8 cellular contexts compared by ENCODE assay signal in the genomic region with DNA sequence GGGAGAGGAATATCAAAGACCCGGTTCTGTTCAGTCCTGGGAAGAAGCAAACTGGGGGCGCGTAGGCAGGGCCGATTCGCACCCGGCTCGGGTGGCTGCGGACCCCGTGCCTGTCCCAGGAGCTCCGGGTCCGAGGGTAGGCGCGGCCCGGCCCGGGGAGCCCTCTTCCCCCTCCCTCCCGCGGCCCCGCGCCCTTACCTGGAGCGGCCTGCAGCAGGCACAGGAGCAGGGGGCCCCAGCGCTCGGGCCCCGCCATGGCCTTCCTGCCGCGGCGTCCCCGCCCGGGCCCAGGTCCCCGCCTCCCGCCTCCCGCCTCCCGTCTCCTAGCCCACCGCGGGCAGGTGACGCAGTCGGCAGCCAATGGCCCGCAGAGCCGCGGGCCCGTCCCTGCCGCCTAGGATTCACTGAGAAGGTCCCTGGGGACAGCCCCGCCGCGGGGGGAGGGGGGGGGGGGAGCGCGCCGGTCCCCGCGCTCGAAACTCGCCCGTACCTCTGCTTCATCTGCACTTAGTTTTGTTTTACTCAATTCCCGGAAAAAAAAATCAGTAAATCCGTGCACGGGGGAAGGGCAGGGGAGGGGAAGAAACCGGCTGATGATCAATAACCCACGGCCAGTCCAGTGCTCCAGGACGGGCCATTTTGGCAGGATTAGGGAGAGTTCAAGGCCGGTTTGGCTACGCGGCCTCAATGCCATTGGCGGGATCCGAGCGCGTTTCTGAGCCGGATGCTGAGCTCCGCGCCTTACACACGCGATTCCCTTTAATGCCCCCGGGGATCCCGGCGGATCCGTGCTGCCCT. TPM values are rescaled to one million over a fixed set of nuclear protein-coding genes. Genes with fewer than 3 reads are reported as not detected.
DNase-seq lines count a peak whose midpoint lies in the region; ATAC-seq and TF ChIP-seq lines count a peak whose summit lies in the region.

A gene (minus strand): TSS at position 297 of the 798 bp plus-strand sequence. CDS start 41 bp downstream, at position 256.

- peak within 1 kb of the TSS; percentile 72 for H3K4me3 ChIP-seq in BLaER1
- H3K4me3 ChIP-seq in prostate gland, result peak within 1 kb of the TSS; percentile 43 to 56
- H3K4me3 ChIP-seq in urinary bladder (ENCODE audit: low read depth, low read length), result peak within 1 kb of the TSS; percentile 49

- H3K4me2 ChIP-seq in BLaER1, result peak within 1 kb of the TSS; percentile 91

- peak; percentile 84 for TF ChIP-seq POLR2A in prostate gland (IDR thresholded peaks at IDR 0.05)

- POLR2A ChIA-PET in HEK293T (lab: Yijun Ruan, JAX), result interaction anchor here (0.7 to 1.7 kb wide), 2 partner anchors 35 to 37 kb away, joined by 5 to 6 read pairs; no protein-coding TSS in a partner anchor

- intact Hi-C loops in Right ventricle myocardium superior (cut with DNase I), result no loop called here
- intact Hi-C loops in prostate gland (cut with DNase I), result no loop called here

- DNase-seq in HEK293T (ENCODE audit: extremely low spot score) (peak; percentile 77), NOMO-1 treated with DMSO at 0.1 percent for 48 hours (lab: John Stamatoyannopoulos, UW; ENCODE audit: unreplicated experiment) (peak; percentile 36), activated gamma-delta T cell (lab: John Stamatoyannopoulos, UW) (peak; percentile 70), Right ventricle myocardium superior (peak; percentile 65), prostate gland (ENCODE audit: low spot score) (peak; percentile 88), HCEC 1CT (no peak)

- H3K36me3 ChIP-seq in BLaER1 (no peaks in the 10 kb centered on the region), prostate gland (no peaks in the 10 kb centered on the region), urinary bladder (ENCODE audit: insufficient read depth) (no peaks in the 10 kb centered on the region)

- H3K9me3 ChIP-seq in BLaER1 (no peaks in the 10 kb centered on the region; the same call in 1 of the 2 replicates), prostate gland (no peaks in the 10 kb centered on the region)

- TF ChIP-seq CTCF in prostate gland (IDR thresholded peaks at IDR 0.05), result no peak

- peak within 1 kb of the TSS; percentile 73 for H3K9ac ChIP-seq in BLaER1

- H3K27me3 ChIP-seq in BLaER1, result peaks cover 29% of the 10 kb centered on the region
- no peaks in the 10 kb centered on the region for H3K27me3 ChIP-seq in prostate gland (replicated peaks; ENCODE audit: insufficient read depth)

- H4K20me1 ChIP-seq in BLaER1, result no peaks in the 10 kb centered on the region

- H3K27ac ChIP-seq in BLaER1 (peak within 1 kb of the TSS; percentile 62), prostate gland (peak within 1 kb of the TSS; percentile 82 to 92), urinary bladder (ENCODE audit: low read depth) (peak within 1 kb of the TSS; percentile 59)

- WGBS in prostate gland, result 0% methylated on average over 39 of the region's 74 CpGs
- WGBS in urinary bladder, result 1% methylated on average over 74 of the region's 74 CpGs

- CTCF ChIA-PET in HEK293T (lab: Yijun Ruan, JAX), result interaction anchor here (0.9 to 1.2 kb wide), 2 partner anchors 8 to 37 kb away, joined by 3 to 7 read pairs; no protein-coding TSS in a partner anchor

- ATAC-seq in Right ventricle myocardium superior (ENCODE audit: poor library complexity), result peak; percentile 93

- H3K4me1 ChIP-seq in BLaER1 (peaks cover 80% of the 10 kb centered on the region), prostate gland (replicated peaks) (no peaks in the 10 kb centered on the region), urinary bladder (ENCODE audit: insufficient read depth) (no peaks in the 10 kb centered on the region)

TF ChIP-seq in HEK293T, 16 proteins besides CTCF, POLR2A, EP300 and RAD21:
- TF ChIP-seq FOXM1 (IDR thresholded peaks at IDR 0.05; ENCODE audit: borderline replicate concordance) (peak; percentile 58; the same call in 1 of the 2 replicates), TARDBP (IDR thresholded peaks at IDR 0.05) (no peak), L3MBTL2 (conservative IDR thresholded peaks at IDR 0.05) (peak; percentile 80)
TF ChIP-seq in HEK293T: peak in this region for 2.

RNA-seq across cellular contexts. Expression of the gene that starts here (rescaled TPM):
- total RNA-seq in Right ventricle myocardium superior, result 2.8 TPM
- 1 to 10 TPM; 6.6 to 9.2 TPM for total RNA-seq in prostate gland
- 0.79 TPM for total RNA-seq in urinary bladder
- 0.51 TPM for polyA plus RNA-seq in urinary bladder
